Comparison of ENCODE assay signal across 1 cellular context in the genomic region with DNA sequence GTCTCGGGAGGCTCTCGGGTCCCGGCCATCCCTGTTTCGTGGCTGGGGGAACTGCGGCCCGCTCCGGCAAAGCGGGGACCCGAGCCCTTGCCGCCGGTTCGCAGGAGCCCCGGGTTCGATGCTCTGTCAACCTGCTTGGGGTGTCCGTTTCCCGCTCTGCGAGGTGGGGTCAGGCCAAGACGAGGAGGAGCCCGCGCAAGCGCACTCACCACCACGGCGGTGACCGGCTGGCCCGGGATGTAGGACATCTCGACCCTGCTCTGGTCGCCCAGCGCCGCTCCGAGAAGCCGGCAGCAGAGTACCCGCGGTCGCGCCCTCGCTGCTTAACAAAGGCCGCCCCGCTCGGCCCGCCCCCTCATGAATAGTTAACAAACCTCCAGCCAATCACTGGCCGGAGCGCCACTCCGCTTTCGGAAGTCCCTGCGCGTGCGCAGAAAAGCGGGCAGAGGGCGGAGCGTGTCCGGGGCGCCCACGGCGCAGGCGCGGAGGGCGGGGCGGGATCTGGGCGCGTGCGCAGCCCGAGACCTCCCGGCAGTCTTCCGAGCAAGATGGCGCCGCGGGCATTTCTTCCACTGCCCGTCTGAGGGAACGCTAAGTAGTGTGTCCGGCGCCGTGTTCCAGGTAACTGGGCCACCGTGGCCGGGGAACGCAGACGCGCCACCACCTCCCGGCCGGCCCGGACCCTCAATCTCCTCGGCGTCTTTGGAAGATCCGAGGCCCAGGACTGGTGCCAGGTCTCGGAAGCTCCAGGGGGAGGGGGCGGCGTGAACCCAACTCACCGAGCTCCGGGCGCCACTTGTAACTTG.
A peak's percentile ranks its signal among the peaks of the same experiment; 100 is the strongest.
TF ChIP-seq lines count a peak whose summit lies in the region.

A gene (plus strand): TSS at position 534 of the 806 bp plus-strand sequence. CDS start 335 bp downstream, outside the sequence.
A gene with protein sequence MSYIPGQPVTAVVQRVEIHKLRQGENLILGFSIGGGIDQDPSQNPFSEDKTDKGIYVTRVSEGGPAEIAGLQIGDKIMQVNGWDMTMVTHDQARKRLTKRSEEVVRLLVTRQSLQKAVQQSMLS (minus strand): TSS at position 300 of the 806 bp plus-strand sequence. CDS start 52 bp downstream, at position 248.

TF ChIP-seq in WTC11, 78 proteins besides CTCF, POLR2A, EP300 and RAD21 (continued from another document and continues in another):
- TF ChIP-seq CREM (CRISPR knock-in tag; IDR thresholded peaks at IDR 0.05) (peak; percentile 64; the same call in 1 of the 2 replicates), KAT7 (CRISPR knock-in tag; IDR thresholded peaks at IDR 0.05; ENCODE audit: borderline replicate concordance) (peak; percentile 36; the same call in 1 of the 2 replicates), EMX1 (CRISPR knock-in tag; IDR thresholded peaks at IDR 0.05) (no peak), TEAD4 (CRISPR knock-in tag; IDR thresholded peaks at IDR 0.05) (no peak), OVOL2 (CRISPR knock-in tag; IDR thresholded peaks at IDR 0.05; ENCODE audit: borderline replicate concordance) (no peak), JAZF1 (CRISPR knock-in tag; IDR thresholded peaks at IDR 0.05) (no peak), PRRX2 (CRISPR knock-in tag; IDR thresholded peaks at IDR 0.05) (no peak), ZNF671 (CRISPR knock-in tag; IDR thresholded peaks at IDR 0.05) (no peak), ETV6 (CRISPR knock-in tag; IDR thresholded peaks at IDR 0.05) (peak; percentile 46; the same call in 1 of the 2 replicates), SMAD3 (CRISPR knock-in tag; IDR thresholded peaks at IDR 0.05; ENCODE audit: borderline replicate concordance) (no peak), NFYB (CRISPR knock-in tag; conservative IDR thresholded peaks at IDR 0.05; ENCODE audit: low read depth) (peak; percentile 82), RELA (CRISPR knock-in tag; IDR thresholded peaks at IDR 0.05; ENCODE audit: borderline replicate concordance) (0 out of 2 replicates have a peak, but pooled peaks have one; percentile 56)
- TF ChIP-seq, protein P1, sequence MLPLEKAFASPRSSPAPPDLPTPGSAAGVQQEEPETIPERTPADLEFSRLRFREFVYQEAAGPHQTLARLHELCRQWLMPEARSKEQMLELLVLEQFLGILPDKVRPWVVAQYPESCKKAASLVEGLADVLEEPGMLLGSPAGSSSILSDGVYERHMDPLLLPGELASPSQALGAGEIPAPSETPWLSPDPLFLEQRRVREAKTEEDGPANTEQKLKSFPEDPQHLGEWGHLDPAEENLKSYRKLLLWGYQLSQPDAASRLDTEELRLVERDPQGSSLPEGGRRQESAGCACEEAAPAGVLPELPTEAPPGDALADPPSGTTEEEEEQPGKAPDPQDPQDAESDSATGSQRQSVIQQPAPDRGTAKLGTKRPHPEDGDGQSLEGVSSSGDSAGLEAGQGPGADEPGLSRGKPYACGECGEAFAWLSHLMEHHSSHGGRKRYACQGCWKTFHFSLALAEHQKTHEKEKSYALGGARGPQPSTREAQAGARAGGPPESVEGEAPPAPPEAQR (CRISPR knock-in tag; IDR thresholded peaks at IDR 0.05), result no peak
- TF ChIP-seq, protein P2, sequence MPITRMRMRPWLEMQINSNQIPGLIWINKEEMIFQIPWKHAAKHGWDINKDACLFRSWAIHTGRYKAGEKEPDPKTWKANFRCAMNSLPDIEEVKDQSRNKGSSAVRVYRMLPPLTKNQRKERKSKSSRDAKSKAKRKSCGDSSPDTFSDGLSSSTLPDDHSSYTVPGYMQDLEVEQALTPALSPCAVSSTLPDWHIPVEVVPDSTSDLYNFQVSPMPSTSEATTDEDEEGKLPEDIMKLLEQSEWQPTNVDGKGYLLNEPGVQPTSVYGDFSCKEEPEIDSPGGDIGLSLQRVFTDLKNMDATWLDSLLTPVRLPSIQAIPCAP (CRISPR knock-in tag; IDR thresholded peaks at IDR 0.05), result no peak
- TF ChIP-seq, protein P3, sequence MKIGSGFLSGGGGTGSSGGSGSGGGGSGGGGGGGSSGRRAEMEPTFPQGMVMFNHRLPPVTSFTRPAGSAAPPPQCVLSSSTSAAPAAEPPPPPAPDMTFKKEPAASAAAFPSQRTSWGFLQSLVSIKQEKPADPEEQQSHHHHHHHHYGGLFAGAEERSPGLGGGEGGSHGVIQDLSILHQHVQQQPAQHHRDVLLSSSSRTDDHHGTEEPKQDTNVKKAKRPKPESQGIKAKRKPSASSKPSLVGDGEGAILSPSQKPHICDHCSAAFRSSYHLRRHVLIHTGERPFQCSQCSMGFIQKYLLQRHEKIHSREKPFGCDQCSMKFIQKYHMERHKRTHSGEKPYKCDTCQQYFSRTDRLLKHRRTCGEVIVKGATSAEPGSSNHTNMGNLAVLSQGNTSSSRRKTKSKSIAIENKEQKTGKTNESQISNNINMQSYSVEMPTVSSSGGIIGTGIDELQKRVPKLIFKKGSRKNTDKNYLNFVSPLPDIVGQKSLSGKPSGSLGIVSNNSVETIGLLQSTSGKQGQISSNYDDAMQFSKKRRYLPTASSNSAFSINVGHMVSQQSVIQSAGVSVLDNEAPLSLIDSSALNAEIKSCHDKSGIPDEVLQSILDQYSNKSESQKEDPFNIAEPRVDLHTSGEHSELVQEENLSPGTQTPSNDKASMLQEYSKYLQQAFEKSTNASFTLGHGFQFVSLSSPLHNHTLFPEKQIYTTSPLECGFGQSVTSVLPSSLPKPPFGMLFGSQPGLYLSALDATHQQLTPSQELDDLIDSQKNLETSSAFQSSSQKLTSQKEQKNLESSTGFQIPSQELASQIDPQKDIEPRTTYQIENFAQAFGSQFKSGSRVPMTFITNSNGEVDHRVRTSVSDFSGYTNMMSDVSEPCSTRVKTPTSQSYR (CRISPR knock-in tag; IDR thresholded peaks at IDR 0.05), result no peak
- TF ChIP-seq, protein P4, sequence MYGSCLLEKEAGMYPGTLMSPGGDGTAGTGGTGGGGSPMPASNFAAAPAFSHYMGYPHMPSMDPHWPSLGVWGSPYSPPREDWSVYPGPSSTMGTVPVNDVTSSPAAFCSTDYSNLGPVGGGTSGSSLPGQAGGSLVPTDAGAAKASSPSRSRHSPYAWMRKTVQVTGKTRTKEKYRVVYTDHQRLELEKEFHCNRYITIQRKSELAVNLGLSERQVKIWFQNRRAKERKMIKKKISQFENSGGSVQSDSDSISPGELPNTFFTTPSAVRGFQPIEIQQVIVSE (CRISPR knock-in tag; IDR thresholded peaks at IDR 0.05; ENCODE audit: borderline replicate concordance), result no peak
- TF ChIP-seq, protein P5, sequence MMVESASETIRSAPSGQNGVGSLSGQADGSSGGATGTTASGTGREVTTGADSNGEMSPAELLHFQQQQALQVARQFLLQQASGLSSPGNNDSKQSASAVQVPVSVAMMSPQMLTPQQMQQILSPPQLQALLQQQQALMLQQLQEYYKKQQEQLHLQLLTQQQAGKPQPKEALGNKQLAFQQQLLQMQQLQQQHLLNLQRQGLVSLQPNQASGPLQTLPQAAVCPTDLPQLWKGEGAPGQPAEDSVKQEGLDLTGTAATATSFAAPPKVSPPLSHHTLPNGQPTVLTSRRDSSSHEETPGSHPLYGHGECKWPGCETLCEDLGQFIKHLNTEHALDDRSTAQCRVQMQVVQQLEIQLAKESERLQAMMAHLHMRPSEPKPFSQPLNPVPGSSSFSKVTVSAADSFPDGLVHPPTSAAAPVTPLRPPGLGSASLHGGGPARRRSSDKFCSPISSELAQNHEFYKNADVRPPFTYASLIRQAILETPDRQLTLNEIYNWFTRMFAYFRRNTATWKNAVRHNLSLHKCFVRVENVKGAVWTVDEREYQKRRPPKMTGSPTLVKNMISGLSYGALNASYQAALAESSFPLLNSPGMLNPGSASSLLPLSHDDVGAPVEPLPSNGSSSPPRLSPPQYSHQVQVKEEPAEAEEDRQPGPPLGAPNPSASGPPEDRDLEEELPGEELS (CRISPR knock-in tag; IDR thresholded peaks at IDR 0.05), result no peak; the same call in 1 of the 2 replicates
- TF ChIP-seq, protein P6, sequence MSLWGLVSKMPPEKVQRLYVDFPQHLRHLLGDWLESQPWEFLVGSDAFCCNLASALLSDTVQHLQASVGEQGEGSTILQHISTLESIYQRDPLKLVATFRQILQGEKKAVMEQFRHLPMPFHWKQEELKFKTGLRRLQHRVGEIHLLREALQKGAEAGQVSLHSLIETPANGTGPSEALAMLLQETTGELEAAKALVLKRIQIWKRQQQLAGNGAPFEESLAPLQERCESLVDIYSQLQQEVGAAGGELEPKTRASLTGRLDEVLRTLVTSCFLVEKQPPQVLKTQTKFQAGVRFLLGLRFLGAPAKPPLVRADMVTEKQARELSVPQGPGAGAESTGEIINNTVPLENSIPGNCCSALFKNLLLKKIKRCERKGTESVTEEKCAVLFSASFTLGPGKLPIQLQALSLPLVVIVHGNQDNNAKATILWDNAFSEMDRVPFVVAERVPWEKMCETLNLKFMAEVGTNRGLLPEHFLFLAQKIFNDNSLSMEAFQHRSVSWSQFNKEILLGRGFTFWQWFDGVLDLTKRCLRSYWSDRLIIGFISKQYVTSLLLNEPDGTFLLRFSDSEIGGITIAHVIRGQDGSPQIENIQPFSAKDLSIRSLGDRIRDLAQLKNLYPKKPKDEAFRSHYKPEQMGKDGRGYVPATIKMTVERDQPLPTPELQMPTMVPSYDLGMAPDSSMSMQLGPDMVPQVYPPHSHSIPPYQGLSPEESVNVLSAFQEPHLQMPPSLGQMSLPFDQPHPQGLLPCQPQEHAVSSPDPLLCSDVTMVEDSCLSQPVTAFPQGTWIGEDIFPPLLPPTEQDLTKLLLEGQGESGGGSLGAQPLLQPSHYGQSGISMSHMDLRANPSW (CRISPR knock-in tag; conservative IDR thresholded peaks at IDR 0.05; ENCODE audit: low read depth), result no peak
- TF ChIP-seq, protein P7, sequence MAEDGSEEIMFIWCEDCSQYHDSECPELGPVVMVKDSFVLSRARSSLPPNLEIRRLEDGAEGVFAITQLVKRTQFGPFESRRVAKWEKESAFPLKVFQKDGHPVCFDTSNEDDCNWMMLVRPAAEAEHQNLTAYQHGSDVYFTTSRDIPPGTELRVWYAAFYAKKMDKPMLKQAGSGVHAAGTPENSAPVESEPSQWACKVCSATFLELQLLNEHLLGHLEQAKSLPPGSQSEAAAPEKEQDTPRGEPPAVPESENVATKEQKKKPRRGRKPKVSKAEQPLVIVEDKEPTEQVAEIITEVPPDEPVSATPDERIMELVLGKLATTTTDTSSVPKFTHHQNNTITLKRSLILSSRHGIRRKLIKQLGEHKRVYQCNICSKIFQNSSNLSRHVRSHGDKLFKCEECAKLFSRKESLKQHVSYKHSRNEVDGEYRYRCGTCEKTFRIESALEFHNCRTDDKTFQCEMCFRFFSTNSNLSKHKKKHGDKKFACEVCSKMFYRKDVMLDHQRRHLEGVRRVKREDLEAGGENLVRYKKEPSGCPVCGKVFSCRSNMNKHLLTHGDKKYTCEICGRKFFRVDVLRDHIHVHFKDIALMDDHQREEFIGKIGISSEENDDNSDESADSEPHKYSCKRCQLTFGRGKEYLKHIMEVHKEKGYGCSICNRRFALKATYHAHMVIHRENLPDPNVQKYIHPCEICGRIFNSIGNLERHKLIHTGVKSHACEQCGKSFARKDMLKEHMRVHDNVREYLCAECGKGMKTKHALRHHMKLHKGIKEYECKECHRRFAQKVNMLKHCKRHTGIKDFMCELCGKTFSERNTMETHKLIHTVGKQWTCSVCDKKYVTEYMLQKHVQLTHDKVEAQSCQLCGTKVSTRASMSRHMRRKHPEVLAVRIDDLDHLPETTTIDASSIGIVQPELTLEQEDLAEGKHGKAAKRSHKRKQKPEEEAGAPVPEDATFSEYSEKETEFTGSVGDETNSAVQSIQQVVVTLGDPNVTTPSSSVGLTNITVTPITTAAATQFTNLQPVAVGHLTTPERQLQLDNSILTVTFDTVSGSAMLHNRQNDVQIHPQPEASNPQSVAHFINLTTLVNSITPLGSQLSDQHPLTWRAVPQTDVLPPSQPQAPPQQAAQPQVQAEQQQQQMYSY (CRISPR knock-in tag; IDR thresholded peaks at IDR 0.05), result no peak; the same call in 1 of the 2 replicates
- TF ChIP-seq, protein P8, sequence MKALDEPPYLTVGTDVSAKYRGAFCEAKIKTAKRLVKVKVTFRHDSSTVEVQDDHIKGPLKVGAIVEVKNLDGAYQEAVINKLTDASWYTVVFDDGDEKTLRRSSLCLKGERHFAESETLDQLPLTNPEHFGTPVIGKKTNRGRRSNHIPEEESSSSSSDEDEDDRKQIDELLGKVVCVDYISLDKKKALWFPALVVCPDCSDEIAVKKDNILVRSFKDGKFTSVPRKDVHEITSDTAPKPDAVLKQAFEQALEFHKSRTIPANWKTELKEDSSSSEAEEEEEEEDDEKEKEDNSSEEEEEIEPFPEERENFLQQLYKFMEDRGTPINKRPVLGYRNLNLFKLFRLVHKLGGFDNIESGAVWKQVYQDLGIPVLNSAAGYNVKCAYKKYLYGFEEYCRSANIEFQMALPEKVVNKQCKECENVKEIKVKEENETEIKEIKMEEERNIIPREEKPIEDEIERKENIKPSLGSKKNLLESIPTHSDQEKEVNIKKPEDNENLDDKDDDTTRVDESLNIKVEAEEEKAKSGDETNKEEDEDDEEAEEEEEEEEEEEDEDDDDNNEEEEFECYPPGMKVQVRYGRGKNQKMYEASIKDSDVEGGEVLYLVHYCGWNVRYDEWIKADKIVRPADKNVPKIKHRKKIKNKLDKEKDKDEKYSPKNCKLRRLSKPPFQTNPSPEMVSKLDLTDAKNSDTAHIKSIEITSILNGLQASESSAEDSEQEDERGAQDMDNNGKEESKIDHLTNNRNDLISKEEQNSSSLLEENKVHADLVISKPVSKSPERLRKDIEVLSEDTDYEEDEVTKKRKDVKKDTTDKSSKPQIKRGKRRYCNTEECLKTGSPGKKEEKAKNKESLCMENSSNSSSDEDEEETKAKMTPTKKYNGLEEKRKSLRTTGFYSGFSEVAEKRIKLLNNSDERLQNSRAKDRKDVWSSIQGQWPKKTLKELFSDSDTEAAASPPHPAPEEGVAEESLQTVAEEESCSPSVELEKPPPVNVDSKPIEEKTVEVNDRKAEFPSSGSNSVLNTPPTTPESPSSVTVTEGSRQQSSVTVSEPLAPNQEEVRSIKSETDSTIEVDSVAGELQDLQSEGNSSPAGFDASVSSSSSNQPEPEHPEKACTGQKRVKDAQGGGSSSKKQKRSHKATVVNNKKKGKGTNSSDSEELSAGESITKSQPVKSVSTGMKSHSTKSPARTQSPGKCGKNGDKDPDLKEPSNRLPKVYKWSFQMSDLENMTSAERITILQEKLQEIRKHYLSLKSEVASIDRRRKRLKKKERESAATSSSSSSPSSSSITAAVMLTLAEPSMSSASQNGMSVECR (CRISPR knock-in tag; IDR thresholded peaks at IDR 0.05; ENCODE audit: borderline replicate concordance), result 0 out of 2 replicates have a peak, but pooled peaks have one; percentile 57
- TF ChIP-seq, protein P9, sequence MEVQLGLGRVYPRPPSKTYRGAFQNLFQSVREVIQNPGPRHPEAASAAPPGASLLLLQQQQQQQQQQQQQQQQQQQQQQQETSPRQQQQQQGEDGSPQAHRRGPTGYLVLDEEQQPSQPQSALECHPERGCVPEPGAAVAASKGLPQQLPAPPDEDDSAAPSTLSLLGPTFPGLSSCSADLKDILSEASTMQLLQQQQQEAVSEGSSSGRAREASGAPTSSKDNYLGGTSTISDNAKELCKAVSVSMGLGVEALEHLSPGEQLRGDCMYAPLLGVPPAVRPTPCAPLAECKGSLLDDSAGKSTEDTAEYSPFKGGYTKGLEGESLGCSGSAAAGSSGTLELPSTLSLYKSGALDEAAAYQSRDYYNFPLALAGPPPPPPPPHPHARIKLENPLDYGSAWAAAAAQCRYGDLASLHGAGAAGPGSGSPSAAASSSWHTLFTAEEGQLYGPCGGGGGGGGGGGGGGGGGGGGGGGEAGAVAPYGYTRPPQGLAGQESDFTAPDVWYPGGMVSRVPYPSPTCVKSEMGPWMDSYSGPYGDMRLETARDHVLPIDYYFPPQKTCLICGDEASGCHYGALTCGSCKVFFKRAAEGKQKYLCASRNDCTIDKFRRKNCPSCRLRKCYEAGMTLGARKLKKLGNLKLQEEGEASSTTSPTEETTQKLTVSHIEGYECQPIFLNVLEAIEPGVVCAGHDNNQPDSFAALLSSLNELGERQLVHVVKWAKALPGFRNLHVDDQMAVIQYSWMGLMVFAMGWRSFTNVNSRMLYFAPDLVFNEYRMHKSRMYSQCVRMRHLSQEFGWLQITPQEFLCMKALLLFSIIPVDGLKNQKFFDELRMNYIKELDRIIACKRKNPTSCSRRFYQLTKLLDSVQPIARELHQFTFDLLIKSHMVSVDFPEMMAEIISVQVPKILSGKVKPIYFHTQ (CRISPR knock-in tag; IDR thresholded peaks at IDR 0.05), result no peak
